In genomic region chr17:28341516-28341915, GRCh38 we compare ENCODE assay signal across 35 cellular contexts. TPM values are rescaled to one million over a fixed set of nuclear protein-coding genes. Genes with fewer than 3 reads are reported as not detected.
"Had no signal": no experiment of that assay in that cellular context is flagged by ENCODE, and none has a peak within 500 bp of the region (broad histone marks: within the 10 kb centered on the region; RNA-seq: fewer than 3 reads in every experiment).

No MANE protein-coding gene starts in this region.

- ATAC-seq: left colon; left lung; lower lobe of right lung; naive thymus-derived CD8-positive, alpha-beta T cell; right lobe of liver; upper lobe of right lung had no signal

- H3K9ac ChIP-seq: parathyroid adenoma had no signal

- H3K27ac ChIP-seq: left lung, lower lobe of right lung, parathyroid adenoma, right atrium auricular region, right lobe of liver, suprapubic skin, thoracic aorta, tibial artery, upper lobe of right lung had no signal

- H3K4me2 ChIP-seq: smooth muscle cell had no signal

- H3K4me3 ChIP-seq: left lung, lower lobe of right lung, right atrium auricular region, right lobe of liver, smooth muscle cell, suprapubic skin, thoracic aorta, tibial artery, upper lobe of right lung had no signal

- DNase-seq: hypothalamus; immature natural killer cell; left colon; left lung; lower lobe of right lung; mammary epithelial cell; mesenchymal stem cell; naive thymus-derived CD8-positive, alpha-beta T cell; nucleus accumbens; right lobe of liver; stimulated activated CD4-positive, alpha-beta T cell treated with anti-CD3 and anti-CD28 coated beads, Interleukin-12 subunit alpha, Interleukin-12 subunit beta, amount 100 ng/mL, for 4 hours; stimulated activated CD4-positive, alpha-beta T cell treated with anti-CD3 and anti-CD28 coated beads, Interleukin-15, amount 100 ng/mL, for 24 hours; stimulated activated CD4-positive, alpha-beta T cell treated with anti-CD3 and anti-CD28 coated beads, Interleukin-2, amount 100 ng/mL, for 24 hours; stimulated activated CD4-positive, alpha-beta T cell treated with anti-CD3 and anti-CD28 coated beads, Interleukin-4, amount 100 ng/mL, for 1 hour; stimulated activated naive CD4-positive, alpha-beta T cell; tibial artery; trophoblast cell; upper lobe of right lung had no signal

- H3K9me3 Mint-ChIP-seq: naive thymus-derived CD8-positive, alpha-beta T cell; nephron; neural crest cell; stimulated activated naive CD8-positive, alpha-beta T cell treated with anti-CD3 and anti-CD28 coated beads, Interleukin-15, Interleukin-2, amounts not matched to agents 100 ng/mL and 50 ng/mL, for 24 hours had no signal

- H3K9me3 ChIP-seq: left lung, lower lobe of right lung, right atrium auricular region, right lobe of liver, suprapubic skin, thoracic aorta, tibial artery, upper lobe of right lung had no signal

- H3K27me3 ChIP-seq: left lung, right atrium auricular region, right lobe of liver, suprapubic skin, tibial artery, upper lobe of right lung had no signal

- H2AFZ ChIP-seq: parathyroid adenoma had no signal

- H3K4me3 Mint-ChIP-seq: immature natural killer cell; naive thymus-derived CD8-positive, alpha-beta T cell; nephron; neural crest cell; stimulated activated naive CD8-positive, alpha-beta T cell treated with anti-CD3 and anti-CD28 coated beads, Interleukin-15, Interleukin-2, amounts not matched to agents 100 ng/mL and 50 ng/mL, for 24 hours had no signal

- H3K27ac Mint-ChIP-seq: immature natural killer cell; nephron; stimulated activated naive CD8-positive, alpha-beta T cell treated with anti-CD3 and anti-CD28 coated beads, Interleukin-15, Interleukin-2, amounts not matched to agents 100 ng/mL and 50 ng/mL, for 24 hours had no signal

RNA-seq across cellular contexts. Expression of gene SEBOX, which starts 23.5 kb away (rescaled TPM):
- total RNA-seq: kidney; left colon; left lung; lower lobe of right lung; mammary epithelial cell; mucosa of gallbladder; naive thymus-derived CD8-positive, alpha-beta T cell; neural crest cell; osteocyte; progenitor cell of endocrine pancreas; pulmonary artery endothelial cell; renal cortical epithelial cell; right atrium auricular region; right lobe of liver; skeletal muscle tissue; smooth muscle cell; subcutaneous adipose tissue; suprapubic skin; thoracic aorta; upper lobe of right lung had no signal
- polyA plus RNA-seq: immature natural killer cell; liver; mammary epithelial cell; naive thymus-derived CD8-positive, alpha-beta T cell; smooth muscle cell had no signal
